In the genomic region with DNA sequence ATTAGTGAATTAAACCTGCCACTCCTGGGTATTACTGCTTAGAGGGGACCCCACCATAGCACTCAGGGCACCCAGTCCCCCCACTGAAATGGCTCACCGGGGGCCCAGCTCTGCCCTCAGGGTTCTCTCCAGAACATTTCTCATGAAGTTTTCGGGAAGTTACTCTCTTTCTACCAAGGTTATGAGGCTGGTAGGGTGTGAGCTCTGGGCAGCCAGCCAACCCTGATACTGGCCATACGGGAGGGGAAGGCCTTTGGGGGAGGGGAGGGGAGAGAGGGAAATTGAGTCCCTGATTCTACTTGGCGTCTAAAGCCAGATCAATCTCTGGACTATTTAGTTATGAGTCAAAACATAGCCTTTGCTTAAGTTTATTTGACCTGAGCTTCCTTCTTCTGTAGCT, we compare ENCODE assay signal across 26 cellular contexts. TPM values are rescaled to one million over a fixed set of nuclear protein-coding genes. Genes with fewer than 3 reads are reported as not detected.
DNase-seq lines count a peak whose midpoint lies in the region; ATAC-seq, FAIRE-seq and TF ChIP-seq lines count a peak whose summit lies in the region.
"Had no signal": no experiment of that assay in that cellular context is flagged by ENCODE, and none has a peak within 500 bp of the region (broad histone marks: within the 10 kb centered on the region; RNA-seq: fewer than 3 reads in every experiment).

No MANE protein-coding gene starts in this region.

- H2AFZ ChIP-seq in neuronal stem cell (ENCODE audit: low read length): peak overlapping the region; percentile 42

- peak; percentile 33 for DNase-seq in Calu3
- peak; percentile 80 for DNase-seq in OCI-M1 (lab: John Stamatoyannopoulos, UW)
- DNase-seq in bronchial epithelial cell (ENCODE audit: low read depth): peak; percentile 10
- DNase-seq in neuronal stem cell (ENCODE audit: low spot score): no peak
- DNase-seq in GOT3 (lab: John Stamatoyannopoulos, UW): no peak
- no peak for DNase-seq in stimulated activated CD4-positive, alpha-beta T cell treated with anti-CD3 and anti-CD28 coated beads, Interleukin-15, amount 100 ng/mL, for 24 hours
- no peak for DNase-seq in stimulated activated CD4-positive, alpha-beta T cell treated with anti-CD3 and anti-CD28 coated beads, Interleukin-2, amount 100 ng/mL, for 48 hours
- DNase-seq: ACHN; activated CD4-positive, alpha-beta T cell treated with anti-CD3 and anti-CD28 coated beads for 4 hours; COR-L47; left ventricle myocardium inferior; NCI-H1048; NCI-H1930; NCI-H345; NCI-H774; SHP77 treated with DMSO at 0.1 percent for 48 hours had no signal

- no peaks in the 10 kb centered on the region for H3K79me1 ChIP-seq in neuronal stem cell (ENCODE audit: low read depth, low read length)

- H3K9ac ChIP-seq in neuronal stem cell (ENCODE audit: low read depth, low read length, poor library complexity): no peak overlapping the region
- H3K9ac ChIP-seq: BLaER1 had no signal

- H2BK120ac ChIP-seq in neuronal stem cell (ENCODE audit: low read depth, low read length): no peak overlapping the region

- H3K4me2 ChIP-seq in neuronal stem cell (ENCODE audit: insufficient read depth, low read length, poor library complexity, severe bottlenecking): no peak overlapping the region
- H3K4me2 ChIP-seq: BLaER1 had no signal

- no peak overlapping the region for H3K27ac Mint-ChIP-seq in Calu3 (ENCODE audit: unreplicated experiment)
- H3K27ac Mint-ChIP-seq: activated naive CD4-positive, alpha-beta T cell treated with anti-CD3 and anti-CD28 coated beads, Interleukin-2, amount 50 U/mL, for 24 hours; activated T-helper 1 cell treated with anti-CD3 and anti-CD28 coated beads, Interleukin-12 subunit alpha, Interleukin-12 subunit beta, Interleukin-2, Interleukin-4 antibody, amounts not matched to agents 30 ng/mL and 10 ng/mL and 1 ng/mL, durations not matched to agents 14 hours and 24 hours and 36 hours had no signal

- TF ChIP-seq CTCF in Calu3 (IDR thresholded peaks at IDR 0.05; ENCODE audit: unreplicated experiment) (no peak), bronchial epithelial cell (IDR thresholded peaks at IDR 0.05; ENCODE audit: insufficient read depth, low read length, severe bottlenecking) (no peak)

- H3K36me3 Mint-ChIP-seq in Calu3 (ENCODE audit: insufficient read depth, unreplicated experiment): no peaks in the 10 kb centered on the region
- H3K36me3 Mint-ChIP-seq: activated naive CD4-positive, alpha-beta T cell treated with anti-CD3 and anti-CD28 coated beads, Interleukin-2, amount 50 U/mL, for 24 hours had no signal

- no peak overlapping the region for H2BK15ac ChIP-seq in neuronal stem cell (ENCODE audit: low read length)

- H3K4me1 ChIP-seq in neuronal stem cell (ENCODE audit: control insufficient read depth in 2 of 2, insufficient read depth in 1 of 2, low read depth in 1 of 2, low read length in 2 of 2): peaks cover 16 to 28% of the 10 kb centered on the region in 2 donors
- H3K4me1 ChIP-seq: BLaER1 had no signal

- no peak overlapping the region for H3K4me3 ChIP-seq in bronchial epithelial cell (ENCODE audit: low read depth, low read length)
- H3K4me3 ChIP-seq in neuronal stem cell (ENCODE audit: low read length in 2 of 2): no peak overlapping the region
- H3K4me3 ChIP-seq: BLaER1 had no signal

- H3K4me3 Mint-ChIP-seq in Calu3 (ENCODE audit: low read depth, unreplicated experiment): no peak overlapping the region
- H3K4me3 Mint-ChIP-seq: activated naive CD4-positive, alpha-beta T cell treated with anti-CD3 and anti-CD28 coated beads, Interleukin-2, amount 50 U/mL, for 24 hours; activated T-helper 1 cell treated with anti-CD3 and anti-CD28 coated beads, Interleukin-12 subunit alpha, Interleukin-12 subunit beta, Interleukin-2, Interleukin-4 antibody, amounts not matched to agents 30 ng/mL and 10 ng/mL and 1 ng/mL, durations not matched to agents 14 hours and 24 hours and 36 hours; central memory CD8-positive, alpha-beta T cell had no signal

- peaks cover 8% of the 10 kb centered on the region for H3K4me1 Mint-ChIP-seq in Calu3 (ENCODE audit: low read depth, unreplicated experiment)
- H3K4me1 Mint-ChIP-seq: activated naive CD4-positive, alpha-beta T cell treated with anti-CD3 and anti-CD28 coated beads, Interleukin-2, amount 50 U/mL, for 24 hours; central memory CD8-positive, alpha-beta T cell had no signal

- intact Hi-C loops in Calu3 (cut with micrococcal nuclease; ENCODE audit: unreplicated experiment): no loop called here

- H3K36me3 ChIP-seq in bronchial epithelial cell (ENCODE audit: control insufficient read depth, insufficient read depth, low read length) (no peaks in the 10 kb centered on the region), neuronal stem cell (replicated peaks in 1 of 2; ENCODE audit: control insufficient read depth in 2 of 2, insufficient read depth in 2 of 2, low read length in 2 of 2) (no peaks in the 10 kb centered on the region)
- H3K36me3 ChIP-seq: BLaER1, heart left ventricle, left ventricle myocardium inferior had no signal

- no TSS peak for BruUV-seq in Calu3 (replicated peaks; lab: Mats Ljungman, UMichigan)

- no peak overlapping the region for H2BK5ac ChIP-seq in neuronal stem cell (ENCODE audit: low read length)

- H3K27me3 Mint-ChIP-seq in Calu3 (ENCODE audit: unreplicated experiment): peaks cover 15% of the 10 kb centered on the region
- H3K27me3 Mint-ChIP-seq: activated naive CD4-positive, alpha-beta T cell treated with anti-CD3 and anti-CD28 coated beads, Interleukin-2, amount 50 U/mL, for 24 hours had no signal

- WGBS in neuronal stem cell (ENCODE audit: extremely low coverage in 2 of 2, insufficient read length in 2 of 2, insufficient replicate concordance in 1 of 2), 2 donors: no CpG with 5 or more reads among the region's 4 CpGs

- TF ChIP-seq POLR2A in GM18505 (IDR thresholded peaks at IDR 0.05; ENCODE audit: borderline replicate concordance, extremely low read depth, insufficient read depth, insufficient read length): no peak

- no peaks in the 10 kb centered on the region for H3K9me3 Mint-ChIP-seq in Calu3 (ENCODE audit: low read depth, unreplicated experiment)
- H3K9me3 Mint-ChIP-seq: activated naive CD4-positive, alpha-beta T cell treated with anti-CD3 and anti-CD28 coated beads, Interleukin-2, amount 50 U/mL, for 24 hours; activated T-helper 1 cell treated with anti-CD3 and anti-CD28 coated beads, Interleukin-12 subunit alpha, Interleukin-12 subunit beta, Interleukin-2, Interleukin-4 antibody, amounts not matched to agents 30 ng/mL and 10 ng/mL and 1 ng/mL, durations not matched to agents 14 hours and 24 hours and 36 hours; central memory CD8-positive, alpha-beta T cell had no signal

- no peak overlapping the region for H4K8ac ChIP-seq in neuronal stem cell (ENCODE audit: low read depth, low read length)

- peaks cover 0 to 2% of the 10 kb centered on the region in 2 donors for H3K9me3 ChIP-seq in neuronal stem cell (replicated peaks in 1 of 2; ENCODE audit: control insufficient read depth in 2 of 2, insufficient read depth in 1 of 2, low read depth in 1 of 2, low read length in 2 of 2)
- H3K9me3 ChIP-seq: BLaER1, heart left ventricle, left ventricle myocardium inferior had no signal

- H2BK12ac ChIP-seq in neuronal stem cell (ENCODE audit: low read length): no peak overlapping the region

- H3K27me3 ChIP-seq in bronchial epithelial cell (ENCODE audit: control insufficient read depth, insufficient read depth, low read length): peaks cover 7% of the 10 kb centered on the region
- H3K27me3 ChIP-seq in neuronal stem cell (ENCODE audit: control insufficient read depth in 3 of 3, insufficient read depth in 3 of 3, low read depth in 1 of 3, low read length in 3 of 3): no peaks in the 10 kb centered on the region

- no peak overlapping the region for H3K18ac ChIP-seq in neuronal stem cell (ENCODE audit: low read length)

- CTCF ChIA-PET in Calu3 (lab: Charles Lee): interaction anchor here (0.7 to 0.9 kb wide), 2 partner anchors 12 to 14 kb away, joined by 3 to 4 read pairs; no protein-coding TSS in a partner anchor

- no peak overlapping the region for H3K14ac ChIP-seq in neuronal stem cell (ENCODE audit: low read length)

- no peak overlapping the region for H4K91ac ChIP-seq in neuronal stem cell (ENCODE audit: low read depth, low read length, poor library complexity)

- H3K23ac ChIP-seq in neuronal stem cell (ENCODE audit: low read depth, low read length, poor library complexity): no peak overlapping the region

- no peak overlapping the region for H3K27ac ChIP-seq in neuronal stem cell (replicated peaks; ENCODE audit: low read length)
- H3K27ac ChIP-seq: BLaER1, epithelial cell of prostate, heart left ventricle, left ventricle myocardium inferior had no signal

- no peak overlapping the region for H3K4ac ChIP-seq in neuronal stem cell (ENCODE audit: low read length)

- no peak for FAIRE-seq in bronchial epithelial cell (lab: Jason Lieb, UNC)
- FAIRE-seq: H54, TTC549, urothelium cell line had no signal

- H2AK5ac ChIP-seq in neuronal stem cell (ENCODE audit: low read depth, low read length): no peak overlapping the region

- ATAC-seq in GM18505 (IDR thresholded peaks at IDR 0.05; ENCODE audit: unreplicated experiment): no peak

RNA-seq across cellular contexts. Expression of gene PDE9A, which starts 12.9 kb away (rescaled TPM):
- total RNA-seq in Calu3 (2022): 10.9 and 14.3 TPM in 2 replicates
- total RNA-seq in bronchial epithelial cell: 1.6 and 1.9 TPM in 2 replicates
- 44.9 TPM for polyA plus RNA-seq in neuronal stem cell (2013, experiment 1 of 2)
- 45.6 TPM for polyA plus RNA-seq in neuronal stem cell (2013, experiment 2 of 2)

Comparison
In these comparisons a context has a peak if more than half of its experiments do, and no peak if none do; other contexts are left out.
1. DNase-seq: peak in Calu3 (single experiment), OCI-M1 (single experiment) and bronchial epithelial cell (single experiment); none in neuronal stem cell (single experiment), GOT3 (single experiment), stimulated activated CD4-positive, alpha-beta T cell treated with anti-CD3 and anti-CD28 coated beads, Interleukin-15, amount 100 ng/mL, for 24 hours (single experiment) and stimulated activated CD4-positive, alpha-beta T cell treated with anti-CD3 and anti-CD28 coated beads, Interleukin-2, amount 100 ng/mL, for 48 hours (0 of 2).